Comparison of ENCODE assay signal across 27 cellular contexts in genomic region chr17:49369760-49370159, GRCh38.
"Had no signal": no experiment of that assay in that cellular context is flagged by ENCODE, and none has a peak within 500 bp of the region (broad histone marks: within the 10 kb centered on the region; RNA-seq: fewer than 3 reads in every experiment).

No MANE protein-coding gene starts in this region.

- H3K4me3 ChIP-seq: left lung, lung, neural progenitor cell, sigmoid colon, spleen, tibial nerve, vagina had no signal

- H3K27me3 Mint-ChIP-seq: naive B cell; progenitor cell of endocrine pancreas; stimulated activated naive CD8-positive, alpha-beta T cell treated with anti-CD3 and anti-CD28 coated beads, Interleukin-15, amount 100 ng/mL, for 72 hours; type B pancreatic cell had no signal

- H3K4me3 Mint-ChIP-seq: mesothelial cell of epicardium; natural killer cell; nephron progenitor cell; neural progenitor cell; stimulated activated effector memory CD8-positive, alpha-beta T cell treated with anti-CD3 and anti-CD28 coated beads, Interleukin-12 subunit alpha, Interleukin-12 subunit beta, amount 100 ng/mL, for 72 hours; stimulated activated naive CD8-positive, alpha-beta T cell treated with anti-CD3 and anti-CD28 coated beads, Interleukin-15, amount 100 ng/mL, for 72 hours; type B pancreatic cell had no signal

- H3K9me3 ChIP-seq: left lung, neutrophil, sigmoid colon, spleen, tibial nerve, vagina had no signal

- H3K36me3 Mint-ChIP-seq: mesothelial cell of epicardium, naive B cell, natural killer cell, neural progenitor cell, type B pancreatic cell had no signal

- ATAC-seq: left cardiac atrium; left lung; natural killer cell; right cardiac atrium; stimulated activated effector memory CD8-positive, alpha-beta T cell treated with anti-CD3 and anti-CD28 coated beads, Interleukin-12 subunit alpha, Interleukin-12 subunit beta, amount 100 ng/mL, for 72 hours; stimulated activated naive CD8-positive, alpha-beta T cell treated with anti-CD3 and anti-CD28 coated beads, Interleukin-15, amount 100 ng/mL, for 72 hours had no signal

- H3K9me3 Mint-ChIP-seq: mesothelial cell of epicardium; naive B cell; natural killer cell; nephron progenitor cell; neural progenitor cell; stimulated activated effector memory CD8-positive, alpha-beta T cell treated with anti-CD3 and anti-CD28 coated beads, Interleukin-12 subunit alpha, Interleukin-12 subunit beta, amount 100 ng/mL, for 72 hours; stimulated activated naive CD8-positive, alpha-beta T cell treated with anti-CD3 and anti-CD28 coated beads, Interleukin-15, amount 100 ng/mL, for 72 hours; type B pancreatic cell had no signal

- H3K27ac ChIP-seq: left lung, neural progenitor cell, sigmoid colon, tibial nerve, vagina had no signal

- H3K27me3 ChIP-seq: left lung, neural progenitor cell, neutrophil, sigmoid colon, spleen, tibial nerve, vagina had no signal

- H3K36me3 ChIP-seq: left lung, neural progenitor cell, neutrophil, spleen, tibial nerve, vagina had no signal

- DNase-seq: hippocampal formation; kidney glomerular epithelial cell; left cardiac atrium; left lung; mesendoderm; naive B cell; natural killer cell; nephron progenitor cell; occipital lobe; retina; right cardiac atrium; small intestine; spleen; stimulated activated CD4-positive, alpha-beta T cell treated with anti-CD3 and anti-CD28 coated beads, Interleukin-4, amount 100 ng/mL, for 24 hours; stimulated activated naive CD4-positive, alpha-beta T cell treated with Interleukin-2 at 50 U/mL for 16 hours; stimulated activated naive CD8-positive, alpha-beta T cell treated with anti-CD3 and anti-CD28 coated beads, Interleukin-15, amount 100 ng/mL, for 72 hours; substantia nigra had no signal

- H3K27ac Mint-ChIP-seq: mesothelial cell of epicardium; natural killer cell; nephron progenitor cell; neural progenitor cell; progenitor cell of endocrine pancreas; stimulated activated effector memory CD8-positive, alpha-beta T cell treated with anti-CD3 and anti-CD28 coated beads, Interleukin-12 subunit alpha, Interleukin-12 subunit beta, amount 100 ng/mL, for 72 hours; stimulated activated naive CD8-positive, alpha-beta T cell treated with anti-CD3 and anti-CD28 coated beads, Interleukin-15, amount 100 ng/mL, for 72 hours; type B pancreatic cell had no signal

- H3K4me1 Mint-ChIP-seq: neural progenitor cell had no signal

- H3K4me1 ChIP-seq: sigmoid colon, tibial nerve, vagina had no signal
